9 cellular contexts compared by ENCODE assay signal in genomic region chr2:86336350-86337234, GRCh38. TPM values are rescaled to one million over a fixed set of nuclear protein-coding genes. Genes with fewer than 3 reads are reported as not detected.
DNase-seq lines count a peak whose midpoint lies in the region; ATAC-seq and TF ChIP-seq lines count a peak whose summit lies in the region.
"Had no signal": no experiment of that assay in that cellular context is flagged by ENCODE, and none has a peak within 500 bp of the region (broad histone marks: within the 10 kb centered on the region; RNA-seq: fewer than 3 reads in every experiment).

No MANE protein-coding gene starts in this region.

- ATAC-seq in natural killer cell (no peak), HG03469 (IDR thresholded peaks at IDR 0.05; ENCODE audit: unreplicated experiment) (no peak)

- peaks cover 27% of the 10 kb centered on the region for H3K27me3 ChIP-seq in CD8-positive, alpha-beta memory T cell (ENCODE audit: insufficient read depth, low read length, poor library complexity, severe bottlenecking)
- H3K27me3 ChIP-seq in Karpas-422 (ENCODE audit: low read length) (no peaks in the 10 kb centered on the region), duodenal mucosa (ENCODE audit: control insufficient read depth in 1 of 2, insufficient read depth in 2 of 2, low read length in 2 of 2) (peaks cover 32 to 36% of the 10 kb centered on the region in 2 donors)

- H3K9me3 Mint-ChIP-seq in CD8-positive, alpha-beta memory T cell, result peaks cover 9 to 16% (median 9%) of the 10 kb centered on the region in 5 donors
- H3K9me3 Mint-ChIP-seq in natural killer cell, result peaks cover 0 to 8% of the 10 kb centered on the region in 2 donors

- DNase-seq in CD8-positive, alpha-beta memory T cell, result no peak
- DNase-seq in Karpas-422, result no peak
- no peak for DNase-seq in natural killer cell
- no peak for DNase-seq in NCI-H1048 (lab: John Stamatoyannopoulos, UW)
- DNase-seq in NCI-H2029 (lab: John Stamatoyannopoulos, UW), result no peak
- DNase-seq in RKO (ENCODE audit: low spot score), result no peak

- no peaks in the 10 kb centered on the region for H3K9me3 ChIP-seq in CD8-positive, alpha-beta memory T cell (ENCODE audit: low read length)
- H3K9me3 ChIP-seq in Karpas-422 (ENCODE audit: low read length) (no peaks in the 10 kb centered on the region), duodenal mucosa (ENCODE audit: control insufficient read depth in 1 of 2, low read length in 2 of 2) (no peaks in the 10 kb centered on the region)

- TF ChIP-seq CTCF in natural killer cell (IDR thresholded peaks at IDR 0.05), result no peak

- peaks cover 0 to 9% (median 2%) of the 10 kb centered on the region in 3 donors for H3K36me3 Mint-ChIP-seq in CD8-positive, alpha-beta memory T cell
- H3K36me3 Mint-ChIP-seq in natural killer cell, result peaks cover 10% of the 10 kb centered on the region

- POLR2A ChIA-PET in CD8-positive, alpha-beta memory T cell (lab: Charles Lee), result no interaction called here

- no peak overlapping the region for H3K27ac ChIP-seq in CD8-positive, alpha-beta memory T cell (ENCODE audit: low read depth, low read length)
- H3K27ac ChIP-seq in Karpas-422 (ENCODE audit: low read length), result no peak overlapping the region
- no peak overlapping the region for H3K27ac ChIP-seq in duodenal mucosa (ENCODE audit: low read depth, low read length)

- H3K4me3 ChIP-seq in CD8-positive, alpha-beta memory T cell (ENCODE audit: low read length), result no peak overlapping the region
- H3K4me3 ChIP-seq in Karpas-422 (ENCODE audit: low read length) (no peak overlapping the region; the same call in 1 of the 2 replicates), duodenal mucosa (ENCODE audit: low read depth in 1 of 2, low read length in 2 of 2) (peak overlapping the region; percentile 58 to 63)

- peak overlapping the region in 1 of 8 donors; percentile 43 for H3K27ac Mint-ChIP-seq in CD8-positive, alpha-beta memory T cell
- no peak overlapping the region for H3K27ac Mint-ChIP-seq in natural killer cell

- CTCF ChIA-PET in CD8-positive, alpha-beta memory T cell (lab: Charles Lee), result interaction anchor here (0.7 kb wide), 1 partner anchor 8 kb away, joined by 3 read pairs; no protein-coding TSS in a partner anchor

- peak overlapping the region; percentile 26 to 72 (median 60) for H3K4me3 Mint-ChIP-seq in CD8-positive, alpha-beta memory T cell
- H3K4me3 Mint-ChIP-seq in natural killer cell, result peak overlapping the region; percentile 42

- H3K4me1 Mint-ChIP-seq in CD8-positive, alpha-beta memory T cell, result peaks cover 13 to 19% (median 17%) of the 10 kb centered on the region in 3 donors
- peaks cover 0 to 9% of the 10 kb centered on the region in 2 donors for H3K4me1 Mint-ChIP-seq in natural killer cell

- H3K79me2 ChIP-seq in Karpas-422 (ENCODE audit: low read length), result no peaks in the 10 kb centered on the region

- no peak overlapping the region for H2AFZ ChIP-seq in Karpas-422 (ENCODE audit: low read length)

- H3K4me2 ChIP-seq in Karpas-422 (ENCODE audit: low read depth, low read length, poor library complexity, severe bottlenecking), result peak overlapping the region; percentile 10

- 0 out of 2 replicates have a peak, but pooled peaks cover 3% of the 10 kb centered on the region for H4K20me1 ChIP-seq in Karpas-422 (ENCODE audit: insufficient read depth, low read depth, low read length)

- H3K9ac ChIP-seq in Karpas-422 (ENCODE audit: low read length), result no peak overlapping the region
- H3K9ac ChIP-seq in duodenal mucosa (ENCODE audit: low read depth in 1 of 2, low read length in 2 of 2), result peak overlapping the region in 1 of 2 donors; percentile 30

- intact Hi-C loops in natural killer cell (cut with micrococcal nuclease), result no loop called here

- peaks cover 56 to 83% of the 10 kb centered on the region in 2 donors for H3K27me3 Mint-ChIP-seq in CD8-positive, alpha-beta memory T cell
- H3K27me3 Mint-ChIP-seq in natural killer cell (ENCODE audit: low read depth in 2 of 2), result peaks cover 53 to 76% of the 10 kb centered on the region in 2 donors

- H3K9me2 ChIP-seq in Karpas-422 (replicated peaks; ENCODE audit: insufficient read depth, low read length), result no peaks in the 10 kb centered on the region

- no peaks in the 10 kb centered on the region for H3K36me3 ChIP-seq in CD8-positive, alpha-beta memory T cell (ENCODE audit: insufficient read depth, low read length)
- no peaks in the 10 kb centered on the region for H3K36me3 ChIP-seq in Karpas-422 (ENCODE audit: insufficient read depth, low read length)
- H3K36me3 ChIP-seq in duodenal mucosa (ENCODE audit: control insufficient read depth in 1 of 2, insufficient read depth in 2 of 2, low read length in 2 of 2), result no peaks in the 10 kb centered on the region

- H3K4me1 ChIP-seq in CD8-positive, alpha-beta memory T cell (ENCODE audit: insufficient read depth, low read length), result peaks cover 4% of the 10 kb centered on the region
- H3K4me1 ChIP-seq in Karpas-422 (ENCODE audit: low read length) (no peaks in the 10 kb centered on the region), duodenal mucosa (ENCODE audit: control insufficient read depth in 1 of 2, insufficient read depth in 2 of 2, low read length in 2 of 2) (peaks cover 11 to 18% of the 10 kb centered on the region in 2 donors)

RNA-seq across cellular contexts. Expression of gene REEP1, which starts 0.8 kb away (rescaled TPM):
- under 1 TPM; 0.20 to 0.28 TPM for total RNA-seq in CD8-positive, alpha-beta memory T cell
- not detected for polyA plus RNA-seq in CD8-positive, alpha-beta memory T cell
- total RNA-seq in Karpas-422 (2014; rRNA removed; shearing (Covaris generic); ENCODE audit: low replicate concordance), result 0.22 TPM in 1 of 2 replicates, not detected in the other
- under 1 TPM in 1 of 3 donors, not detected in 2; 0.10 TPM for total RNA-seq in natural killer cell
- total RNA-seq: HT1080 had no signal

Comparison
In these comparisons a context has a peak if more than half of its experiments do, and no peak if none do; other contexts are left out.
1. H3K4me3 ChIP-seq: peak in duodenal mucosa (2 of 2); none in CD8-positive, alpha-beta memory T cell (single experiment) and Karpas-422 (single experiment).